ENCODE assay signal across 9 cellular contexts in the genomic region with DNA sequence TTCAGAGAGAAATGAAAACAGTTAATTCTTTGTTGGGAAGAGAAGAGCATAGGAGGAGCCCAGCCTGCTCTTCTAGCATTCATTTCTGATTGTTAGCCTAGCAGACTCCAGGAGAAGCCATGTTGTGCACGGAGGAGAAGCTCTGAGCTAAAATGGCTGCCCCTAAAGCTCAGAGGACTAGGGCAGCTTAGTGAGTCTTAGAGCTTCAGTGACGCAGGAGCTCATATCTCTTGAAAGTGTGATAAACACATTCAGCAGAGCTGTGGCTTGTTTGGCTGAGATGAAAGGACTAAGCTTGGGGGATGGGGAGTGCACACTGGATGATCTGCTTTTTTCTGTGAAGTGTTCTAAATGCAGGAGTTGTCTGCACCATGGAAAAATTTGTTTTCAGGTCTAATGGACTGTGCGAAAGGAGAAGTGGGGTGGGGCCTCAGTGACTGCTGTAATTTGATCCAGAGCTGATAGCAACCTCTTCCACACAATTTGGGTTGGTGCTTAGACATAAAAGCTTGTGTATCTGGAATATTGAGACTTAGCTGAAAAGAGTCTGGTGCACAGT. TPM values are rescaled to one million over a fixed set of nuclear protein-coding genes. Genes with fewer than 3 reads are reported as not detected.
DNase-seq lines count a peak whose midpoint lies in the region; ATAC-seq and TF ChIP-seq lines count a peak whose summit lies in the region.
"Had no signal": no experiment of that assay in that cellular context is flagged by ENCODE, and none has a peak within 500 bp of the region (broad histone marks: within the 10 kb centered on the region; RNA-seq: fewer than 3 reads in every experiment).

No MANE protein-coding gene starts in this region.

- WGBS in right cardiac atrium = 22% methylated on average over 3 of the region's 3 CpGs

- POLR2A ChIA-PET in OCI-LY7 (lab: Charles Lee) = interaction anchor here (2.0 kb wide), 1 partner anchor 10 kb away, joined by 7 read pairs; no protein-coding TSS in a partner anchor

- H3K4me2 ChIP-seq in OCI-LY7 (ENCODE audit: low read length) = no peak overlapping the region

- no TSS peak for BruUV-seq in Calu3 (replicated peaks; lab: Mats Ljungman, UMichigan)
- BruUV-seq in OCI-LY7 (replicated peaks; lab: Mats Ljungman, UMichigan) = no TSS peak

- peaks cover 44% of the 10 kb centered on the region for H3K4me1 Mint-ChIP-seq in Calu3 (ENCODE audit: low read depth, unreplicated experiment)

- H3K4me3 Mint-ChIP-seq in Calu3 (ENCODE audit: low read depth, unreplicated experiment) = peak overlapping the region; percentile 66

- DNase-seq in Calu3 (peak; percentile 36), NB4 (ENCODE audit: low read depth) (peak; percentile 2), amniotic epithelial cell (ENCODE audit: low read depth) (peak; percentile 95), right cardiac atrium (peak; percentile 41 to 65 (median 41)), retinal pigment epithelial cell (ENCODE audit: low read depth) (peak; percentile 90), OCI-LY7 (ENCODE audit: low spot score) (no peak), ascending aorta (ENCODE audit: low spot score in 2 of 2) (no peak)

- no peaks in the 10 kb centered on the region for H4K20me1 ChIP-seq in OCI-LY7 (ENCODE audit: insufficient read depth, low read length)

- H3K9me3 Mint-ChIP-seq in Calu3 (ENCODE audit: low read depth, unreplicated experiment) = no peaks in the 10 kb centered on the region

- no peaks in the 10 kb centered on the region for H3K36me3 ChIP-seq in OCI-LY7 (ENCODE audit: insufficient read depth, low read length)
- peaks cover 0 to 24% of the 10 kb centered on the region in 2 donors for H3K36me3 ChIP-seq in ascending aorta

- TF ChIP-seq POLR2A in NB4 (IDR thresholded peaks at IDR 0.05; ENCODE audit: extremely low read depth, insufficient read length) = no peak

- no peaks in the 10 kb centered on the region for H3K9me2 ChIP-seq in OCI-LY7 (ENCODE audit: insufficient read depth, low read length)

- peaks cover 17% of the 10 kb centered on the region for H3K36me3 Mint-ChIP-seq in Calu3 (ENCODE audit: insufficient read depth, unreplicated experiment)

- CTCF ChIA-PET in Calu3 (lab: Charles Lee) = interaction anchor here (1.1 to 1.4 kb wide), 2 partner anchors 37 to 57 kb away, joined by 5 to 11 read pairs; no protein-coding TSS in a partner anchor
- CTCF ChIA-PET in OCI-LY7 (lab: Charles Lee; ENCODE audit: unreplicated experiment) = no interaction called here

- no peaks in the 10 kb centered on the region for H3K27me3 Mint-ChIP-seq in Calu3 (ENCODE audit: unreplicated experiment)

- H3K27ac ChIP-seq in right cardiac atrium (ENCODE audit: low read length) (peak overlapping the region; percentile 80), OCI-LY7 (ENCODE audit: low read depth, low read length, poor library complexity, severe bottlenecking) (no peak overlapping the region), ascending aorta (peak overlapping the region in 1 of 2 donors; percentile 12)
- H3K27ac ChIP-seq: HL-60 had no signal

- no peak overlapping the region; the same call in 1 of the 2 replicates for H2AFZ ChIP-seq in OCI-LY7 (ENCODE audit: low read length)

- TF ChIP-seq CTCF in Calu3 (IDR thresholded peaks at IDR 0.05; ENCODE audit: unreplicated experiment) (no peak), NB4 (IDR thresholded peaks at IDR 0.05; ENCODE audit: low read depth, low read length) (no peak), retinal pigment epithelial cell (conservative IDR thresholded peaks at IDR 0.05; ENCODE audit: low read depth, low read length) (no peak), OCI-LY7 (conservative IDR thresholded peaks at IDR 0.05; ENCODE audit: low read length) (no peak), ascending aorta (IDR thresholded peaks at IDR 0.05) (no peak)

- H3K79me2 ChIP-seq in OCI-LY7 (ENCODE audit: insufficient read depth, low read depth, low read length) = no peaks in the 10 kb centered on the region

- H3K9me3 ChIP-seq in right cardiac atrium (ENCODE audit: control insufficient read depth, low read length) = no peaks in the 10 kb centered on the region
- no peaks in the 10 kb centered on the region for H3K9me3 ChIP-seq in OCI-LY7 (ENCODE audit: low read length)
- no peaks in the 10 kb centered on the region for H3K9me3 ChIP-seq in ascending aorta

- H3K27ac Mint-ChIP-seq in Calu3 (ENCODE audit: unreplicated experiment) = peak overlapping the region; percentile 89

- ATAC-seq in right cardiac atrium (peak; percentile 94 to 95), HG02852 (IDR thresholded peaks at IDR 0.05; ENCODE audit: unreplicated experiment) (no peak)

- intact Hi-C loops in Calu3 (cut with micrococcal nuclease; ENCODE audit: unreplicated experiment) = loop anchor here (2.0 kb wide), 1 partner anchor 57 kb away; no protein-coding TSS in a partner anchor
- intact Hi-C loops in right cardiac atrium (cut with DNase I) = loop anchor here in 1 of 4 donors (10.0 kb wide), 1 partner anchor 57 kb away; a partner anchor contains a TSS
- intact Hi-C loops in OCI-LY7 (cut with micrococcal nuclease; ENCODE audit: unreplicated experiment) = no loop called here
- intact Hi-C loops in ascending aorta (cut with DNase I) = no loop called here

- H3K4me3 ChIP-seq in NB4 (ENCODE audit: low read depth, low read length) (no peak overlapping the region), right cardiac atrium (ENCODE audit: low read length) (peak overlapping the region; percentile 34), retinal pigment epithelial cell (ENCODE audit: low read length) (peak overlapping the region; percentile 5), OCI-LY7 (ENCODE audit: low read depth, low read length, poor library complexity, severe bottlenecking) (no peak overlapping the region), ascending aorta (no peak overlapping the region)

- H3K4me1 ChIP-seq in right cardiac atrium (ENCODE audit: control insufficient read depth, insufficient read depth, low read length) (peaks cover 4% of the 10 kb centered on the region), OCI-LY7 (ENCODE audit: insufficient read depth, low read length, poor library complexity, severe bottlenecking) (no peaks in the 10 kb centered on the region), ascending aorta (no peaks in the 10 kb centered on the region)

- H3K27me3 ChIP-seq in right cardiac atrium (ENCODE audit: control insufficient read depth, insufficient read depth) (no peaks in the 10 kb centered on the region), ascending aorta (no peaks in the 10 kb centered on the region)

RNA-seq across cellular contexts. Expression of a gene that starts 58.5 kb away (rescaled TPM):
- total RNA-seq in Calu3 (2022) (37.3 and 48.0 TPM in 2 replicates), right cardiac atrium (10 to 100 TPM; 29.0 to 34.6 (median 31.8) TPM), OCI-LY7 (2022) (0.35 and 0.88 TPM in 2 replicates), ascending aorta (8.8 TPM)
- polyA plus RNA-seq in right cardiac atrium = 5.2 TPM
- total RNA-seq in OCI-LY7 (2014; rRNA removed; shearing (Covaris generic)) = 0.70 and 1.1 TPM in 2 replicates

Comparison
In these comparisons a context has a peak if more than half of its experiments do, and no peak if none do; other contexts are left out.
1. DNase-seq: peak in Calu3 (single experiment), NB4 (single experiment), amniotic epithelial cell (single experiment), right cardiac atrium (3 of 3) and retinal pigment epithelial cell (single experiment); none in OCI-LY7 (single experiment) and ascending aorta (0 of 2).
2. H3K4me3 ChIP-seq: peak in right cardiac atrium (single experiment) and retinal pigment epithelial cell (single experiment); none in NB4 (single experiment), OCI-LY7 (single experiment) and ascending aorta (0 of 2).